10 cellular contexts compared by ENCODE assay signal in genomic region chr16:56662357-56663354, GRCh38. TPM values are rescaled to one million over a fixed set of nuclear protein-coding genes. Genes with fewer than 3 reads are reported as not detected.
DNase-seq lines count a peak whose midpoint lies in the region; ATAC-seq, FAIRE-seq and TF ChIP-seq lines count a peak whose summit lies in the region.
"Had no signal": no experiment of that assay in that cellular context is flagged by ENCODE, and none has a peak within 500 bp of the region (broad histone marks: within the 10 kb centered on the region; RNA-seq: fewer than 3 reads in every experiment).

No MANE protein-coding gene starts in this region.

- WGBS in HepG2 (ENCODE audit: low lambda C conversion rate): 76% methylated on average over 39 of the region's 48 CpGs

- H3K4me3 ChIP-seq in astrocyte (ENCODE audit: insufficient read depth, low read depth, low read length) (no peak overlapping the region), HepG2 (replicated peaks in 1 of 3; ENCODE audit: insufficient read depth in 1 of 3, low read depth in 2 of 3, low read length in 3 of 3) (no peak overlapping the region)

- H3K36me3 ChIP-seq in astrocyte (ENCODE audit: insufficient read depth, low read length) (no peaks in the 10 kb centered on the region), HepG2 (replicated peaks in 1 of 2; ENCODE audit: control insufficient read depth in 1 of 2, insufficient read depth in 2 of 2, low read length in 2 of 2) (no peaks in the 10 kb centered on the region)

- H3K27ac ChIP-seq in astrocyte (ENCODE audit: low read depth, low read length) (no peak overlapping the region), HepG2 (ENCODE audit: extremely low read length, insufficient read depth, low read length) (no peak overlapping the region)

- H4K20me1 ChIP-seq in astrocyte (ENCODE audit: insufficient read depth, low read length): no peaks in the 10 kb centered on the region
- H4K20me1 ChIP-seq in HepG2 (ENCODE audit: insufficient read depth, low read length): no peaks in the 10 kb centered on the region

- FAIRE-seq in astrocyte (lab: Jason Lieb, UNC): no peak
- no peak for FAIRE-seq in HepG2 (lab: Jason Lieb, UNC)
- FAIRE-seq in urothelium cell line (lab: Jason Lieb, UNC): no peak

- H3K9me3 Mint-ChIP-seq in astrocyte (ENCODE audit: unreplicated experiment) (no peaks in the 10 kb centered on the region), naive B cell (no peaks in the 10 kb centered on the region)

- BruUV-seq in HepG2 (replicated peaks; lab: Mats Ljungman, UMichigan): no TSS peak

- TF ChIP-seq POLR2A in HepG2 (IDR thresholded peaks at IDR 0.05; ENCODE audit: insufficient read depth in 1 of 2, low read depth in 2 of 2, low read length in 2 of 2): no peak

- ATAC-seq in naive B cell (ENCODE audit: low read depth in 2 of 2): no peak
- ATAC-seq in HepG2: no peak

- TF ChIP-seq EP300 in HepG2 (IDR thresholded peaks at IDR 0.05; ENCODE audit: low read depth in 2 of 2, low read length in 2 of 2) (no peak), HepG2 (CRISPR knock-in tag; IDR thresholded peaks at IDR 0.05; ENCODE audit: borderline replicate concordance) (no peak)

- in situ Hi-C loops in HepG2 (cut with HindIII; ENCODE audit: extremely low pct_ligation_motif_present, low pct_unique_long_range_greater_than_20kb): no loop called here

- no peak for TF ChIP-seq RAD21 in HepG2 (CRISPR knock-in tag; IDR thresholded peaks at IDR 0.05)

- POLR2A ChIA-PET in HepG2 (lab: Yijun Ruan, JAX): interaction anchor here (0.9 kb wide), 1 partner anchor 56 kb away, joined by 3 read pairs; no protein-coding TSS in a partner anchor

- H2AFZ ChIP-seq in astrocyte (ENCODE audit: low read depth, low read length) (no peak overlapping the region), HepG2 (ENCODE audit: low read length) (no peak overlapping the region)

- H3K27ac Mint-ChIP-seq in astrocyte (ENCODE audit: unreplicated experiment): no peak overlapping the region
- H3K27ac Mint-ChIP-seq in naive B cell: peak overlapping the region in 1 of 6 donors; percentile 52

- no peak for TF ChIP-seq CTCF in astrocyte (IDR thresholded peaks at IDR 0.05; ENCODE audit: insufficient read depth, low read depth, low read length)
- TF ChIP-seq CTCF in HepG2 (CRISPR knock-in tag; IDR thresholded peaks at IDR 0.05): no peak

- DNase-seq in stimulated activated CD4-positive, alpha-beta T cell treated with anti-CD3 and anti-CD28 coated beads, Interleukin-12 subunit alpha, Interleukin-12 subunit beta, amount 100 ng/mL, for 4 hours: peak; percentile 36
- DNase-seq in stimulated activated CD4-positive, alpha-beta T cell treated with anti-CD3 and anti-CD28 coated beads, Interleukin-2, amount 100 ng/mL, for 48 hours: no peak
- DNase-seq in astrocyte (ENCODE audit: low read depth) (no peak), naive B cell (no peak), GDM1 (lab: John Stamatoyannopoulos, UW) (no peak), HepG2 (ENCODE audit: low spot score) (no peak), urothelium cell line (ENCODE audit: low spot score) (no peak), COLO829 (ENCODE audit: low spot score) (no peak)

- no peaks in the 10 kb centered on the region for H3K79me2 ChIP-seq in astrocyte (ENCODE audit: insufficient read depth, low read length)
- no peaks in the 10 kb centered on the region for H3K79me2 ChIP-seq in HepG2 (ENCODE audit: insufficient read depth, low read length)

- H3K36me3 Mint-ChIP-seq in astrocyte (ENCODE audit: low read depth, unreplicated experiment) (no peaks in the 10 kb centered on the region), naive B cell (peaks cover 0 to 8% of the 10 kb centered on the region in 2 donors)

- CTCF ChIA-PET in HepG2 (lab: Yijun Ruan, JAX; ENCODE audit: low intra/inter-chr PET ratio, low total read pairs): no interaction called here

- H3K27me3 Mint-ChIP-seq in astrocyte (ENCODE audit: low read depth, unreplicated experiment) (peaks cover 94% of the 10 kb centered on the region), naive B cell (peaks cover 53 to 83% (median 78%) of the 10 kb centered on the region in 3 donors)

- H3K27me3 ChIP-seq in astrocyte (ENCODE audit: insufficient read depth, low read length): peaks cover 96% of the 10 kb centered on the region
- no peaks in the 10 kb centered on the region; a peak in 1 of 5 replicates for H3K27me3 ChIP-seq in HepG2 (ENCODE audit: control insufficient read depth in 1 of 2, insufficient read depth in 2 of 2, low read length in 2 of 2)

- no peaks in the 10 kb centered on the region for H3K4me1 Mint-ChIP-seq in astrocyte (ENCODE audit: low read depth, unreplicated experiment)
- H3K4me1 Mint-ChIP-seq in naive B cell: peaks cover 20 to 22% (median 20%) of the 10 kb centered on the region in 3 donors

- intact Hi-C loops in HepG2 (cut with micrococcal nuclease; ENCODE audit: unreplicated experiment): no loop called here

- H3K4me3 Mint-ChIP-seq in astrocyte (ENCODE audit: unreplicated experiment) (no peak overlapping the region), naive B cell (peak overlapping the region in 7 of 8 donors; percentile 7 to 66 (median 58))

- H3K4me1 ChIP-seq in astrocyte (ENCODE audit: insufficient read depth, low read length) (peaks cover 14% of the 10 kb centered on the region), HepG2 (ENCODE audit: insufficient read depth, low read length) (peaks cover 25% of the 10 kb centered on the region)

- H3K4me2 ChIP-seq in astrocyte (ENCODE audit: low read length) (peak overlapping the region; percentile 62), HepG2 (ENCODE audit: low read depth, low read length) (no peak overlapping the region)

- H3K9me3 ChIP-seq in astrocyte (ENCODE audit: insufficient read depth, low read depth, low read length): no peaks in the 10 kb centered on the region
- no peaks in the 10 kb centered on the region for H3K9me3 ChIP-seq in HepG2 (ENCODE audit: low read length)

- H3K9ac ChIP-seq in astrocyte (ENCODE audit: low read length) (no peak overlapping the region), HepG2 (ENCODE audit: insufficient read depth, low read depth, low read length) (no peak overlapping the region)

RNA-seq across cellular contexts. Expression of gene MT1F, which starts 4.9 kb away (rescaled TPM):
- total RNA-seq in astrocyte (not detected in 2 replicates), HepG2 (2016; rRNA removed; fragmentation: Illumina TruSeq; extraction: Trizol) (169 and 211 TPM in 2 replicates)
- polyA plus RNA-seq in naive B cell (ENCODE audit: low read depth in 6 of 6) (10 to 100 TPM in 1 of 6 donors, 1 to 10 TPM in 5; 4.0 to 10.3 (median 4.6) TPM), HepG2 (2011; rRNA removed) (1.2 and 1.9 TPM in 2 replicates)
- total RNA-seq in HepG2 (2016; cell fraction: cytosol; rRNA removed; fragmentation: Illumina TruSeq; extraction: Trizol; ENCODE audit: low read depth): 74.8 and 116 TPM in 2 replicates
- total RNA-seq in HepG2 (2016; cell fraction: insoluble cytoplasmic fraction; rRNA removed; fragmentation: Illumina TruSeq; extraction: Trizol): 152 and 218 TPM in 2 replicates
- 102 and 129 TPM in 2 replicates for total RNA-seq in HepG2 (2016; cell fraction: membrane; rRNA removed; fragmentation: Illumina TruSeq; extraction: Trizol)
- total RNA-seq in HepG2 (2016; cell fraction: nucleus; rRNA removed; fragmentation: Illumina TruSeq; extraction: Trizol): 74.7 and 86.2 TPM in 2 replicates
- polyA plus RNA-seq in HepG2 (2011; cell fraction: cytosol; rRNA removed): 0.65 and 3.2 TPM in 2 replicates
- polyA plus RNA-seq in HepG2 (2011; cell fraction: nucleus; rRNA removed): 0.74 and 1.2 TPM in 2 replicates
- 7.4 and 10.6 TPM in 2 replicates for polyA plus RNA-seq in HepG2 (2012)
- 118 and 166 TPM in 2 replicates for polyA plus RNA-seq in HepG2 (2016; cell fraction: cytosol; fragmentation: Illumina TruSeq; extraction: Trizol; ENCODE audit: low read depth)
- polyA plus RNA-seq in HepG2 (2016; cell fraction: insoluble cytoplasmic fraction; fragmentation: Illumina TruSeq; extraction: Trizol; ENCODE audit: low read depth): 244 and 275 TPM in 2 replicates
- polyA plus RNA-seq in HepG2 (2016; cell fraction: membrane; fragmentation: Illumina TruSeq; extraction: Trizol; ENCODE audit: low read depth): 146 and 151 TPM in 2 replicates
- 115 and 132 TPM in 2 replicates for polyA plus RNA-seq in HepG2 (2016; cell fraction: nucleus; fragmentation: Illumina TruSeq; extraction: Trizol; ENCODE audit: insufficient read depth, low read depth)
- 0.28 and 5.1 TPM in 2 replicates for polyA minus RNA-seq in HepG2 (2011; rRNA and poly(A)+ RNA removed; ENCODE audit: low replicate concordance)
- polyA minus RNA-seq in HepG2 (2011; cell fraction: cytosol; rRNA and poly(A)+ RNA removed): 1.3 and 2.2 TPM in 2 replicates
- polyA minus RNA-seq in HepG2 (2011; cell fraction: nucleus; rRNA and poly(A)+ RNA removed): 0.64 TPM in 1 of 2 replicates, not detected in the other

RNA-seq across cellular contexts. Expression of gene MT1G, which starts 5.2 kb away (rescaled TPM):
- total RNA-seq in astrocyte: 0.87 TPM in 1 of 2 replicates, not detected in the other
- not detected for polyA plus RNA-seq in naive B cell (ENCODE audit: low read depth in 6 of 6)
- 377 and 511 TPM in 2 replicates for total RNA-seq in HepG2 (2016; rRNA removed; fragmentation: Illumina TruSeq; extraction: Trizol)
- 81.8 and 119 TPM in 2 replicates for total RNA-seq in HepG2 (2016; cell fraction: cytosol; rRNA removed; fragmentation: Illumina TruSeq; extraction: Trizol; ENCODE audit: low read depth)
- total RNA-seq in HepG2 (2016; cell fraction: insoluble cytoplasmic fraction; rRNA removed; fragmentation: Illumina TruSeq; extraction: Trizol): 362 and 548 TPM in 2 replicates
- 191 and 213 TPM in 2 replicates for total RNA-seq in HepG2 (2016; cell fraction: membrane; rRNA removed; fragmentation: Illumina TruSeq; extraction: Trizol)
- total RNA-seq in HepG2 (2016; cell fraction: nucleus; rRNA removed; fragmentation: Illumina TruSeq; extraction: Trizol): 142 and 170 TPM in 2 replicates
- polyA plus RNA-seq in HepG2 (2011; rRNA removed): 1.1 and 3.6 TPM in 2 replicates
- 1.00 and 10.2 TPM in 2 replicates for polyA plus RNA-seq in HepG2 (2011; cell fraction: cytosol; rRNA removed)
- polyA plus RNA-seq in HepG2 (2011; cell fraction: nucleus; rRNA removed): 2.0 and 3.1 TPM in 2 replicates
- 11.3 and 12.1 TPM in 2 replicates for polyA plus RNA-seq in HepG2 (2012)
- polyA plus RNA-seq in HepG2 (2016; cell fraction: cytosol; fragmentation: Illumina TruSeq; extraction: Trizol; ENCODE audit: low read depth): 179 and 216 TPM in 2 replicates
- polyA plus RNA-seq in HepG2 (2016; cell fraction: insoluble cytoplasmic fraction; fragmentation: Illumina TruSeq; extraction: Trizol; ENCODE audit: low read depth): 943 and 977 TPM in 2 replicates
- 335 and 361 TPM in 2 replicates for polyA plus RNA-seq in HepG2 (2016; cell fraction: membrane; fragmentation: Illumina TruSeq; extraction: Trizol; ENCODE audit: low read depth)
- polyA plus RNA-seq in HepG2 (2016; cell fraction: nucleus; fragmentation: Illumina TruSeq; extraction: Trizol; ENCODE audit: insufficient read depth, low read depth): 454 and 473 TPM in 2 replicates
- polyA minus RNA-seq in HepG2 (2011; rRNA and poly(A)+ RNA removed; ENCODE audit: low replicate concordance): 4.1 TPM in 1 of 2 replicates, not detected in the other
- polyA minus RNA-seq in HepG2 (2011; cell fraction: cytosol; rRNA and poly(A)+ RNA removed): 2.0 TPM in 1 of 2 replicates, not detected in the other
- not detected in 2 replicates for polyA minus RNA-seq in HepG2 (2011; cell fraction: nucleus; rRNA and poly(A)+ RNA removed)

RNA-seq across cellular contexts. Expression of gene MT1H, which starts 7.0 kb away (rescaled TPM):
- total RNA-seq in astrocyte: not detected in 2 replicates
- not detected for polyA plus RNA-seq in naive B cell (ENCODE audit: low read depth in 6 of 6)
- total RNA-seq in HepG2 (2016; rRNA removed; fragmentation: Illumina TruSeq; extraction: Trizol): 0.60 TPM in 1 of 2 replicates, not detected in the other
- not detected in 2 replicates for total RNA-seq in HepG2 (2016; cell fraction: cytosol; rRNA removed; fragmentation: Illumina TruSeq; extraction: Trizol; ENCODE audit: low read depth)
- total RNA-seq in HepG2 (2016; cell fraction: insoluble cytoplasmic fraction; rRNA removed; fragmentation: Illumina TruSeq; extraction: Trizol): not detected in 2 replicates
- total RNA-seq in HepG2 (2016; cell fraction: membrane; rRNA removed; fragmentation: Illumina TruSeq; extraction: Trizol): not detected in 2 replicates
- 0.65 TPM in 1 of 2 replicates, not detected in the other for total RNA-seq in HepG2 (2016; cell fraction: nucleus; rRNA removed; fragmentation: Illumina TruSeq; extraction: Trizol)
- not detected in 2 replicates for polyA plus RNA-seq in HepG2 (2011; rRNA removed)
- not detected in 2 replicates for polyA plus RNA-seq in HepG2 (2011; cell fraction: cytosol; rRNA removed)
- polyA plus RNA-seq in HepG2 (2011; cell fraction: nucleus; rRNA removed): not detected in 2 replicates
- polyA plus RNA-seq in HepG2 (2012): not detected in 2 replicates
- polyA plus RNA-seq in HepG2 (2016; cell fraction: cytosol; fragmentation: Illumina TruSeq; extraction: Trizol; ENCODE audit: low read depth): 0.37 TPM in 1 of 2 replicates, not detected in the other
- polyA plus RNA-seq in HepG2 (2016; cell fraction: insoluble cytoplasmic fraction; fragmentation: Illumina TruSeq; extraction: Trizol; ENCODE audit: low read depth): 1.2 TPM in 1 of 2 replicates, not detected in the other
- polyA plus RNA-seq in HepG2 (2016; cell fraction: membrane; fragmentation: Illumina TruSeq; extraction: Trizol; ENCODE audit: low read depth): not detected in 2 replicates
- polyA plus RNA-seq in HepG2 (2016; cell fraction: nucleus; fragmentation: Illumina TruSeq; extraction: Trizol; ENCODE audit: insufficient read depth, low read depth): 2.4 TPM in 1 of 2 replicates, not detected in the other
- not detected in 2 replicates for polyA minus RNA-seq in HepG2 (2011; rRNA and poly(A)+ RNA removed; ENCODE audit: low replicate concordance)
- polyA minus RNA-seq in HepG2 (2011; cell fraction: cytosol; rRNA and poly(A)+ RNA removed): not detected in 2 replicates
- polyA minus RNA-seq in HepG2 (2011; cell fraction: nucleus; rRNA and poly(A)+ RNA removed): not detected in 2 replicates
- total RNA-seq: fibroblast of lung, RPMI7951 had no signal
- polyA plus RNA-seq: fibroblast of lung had no signal

RNA-seq across cellular contexts. Expression of gene MT1B, which starts 11.0 kb away (rescaled TPM):
- total RNA-seq in astrocyte (not detected in 2 replicates), HepG2 (2016; rRNA removed; fragmentation: Illumina TruSeq; extraction: Trizol) (0.89 TPM in 1 of 2 replicates, not detected in the other)
- polyA plus RNA-seq in naive B cell (ENCODE audit: low read depth in 6 of 6) (not detected), HepG2 (2011; rRNA removed) (not detected in 2 replicates)
- not detected in 2 replicates for total RNA-seq in HepG2 (2016; cell fraction: cytosol; rRNA removed; fragmentation: Illumina TruSeq; extraction: Trizol; ENCODE audit: low read depth)
- total RNA-seq in HepG2 (2016; cell fraction: insoluble cytoplasmic fraction; rRNA removed; fragmentation: Illumina TruSeq; extraction: Trizol): 0.45 TPM in 1 of 2 replicates, not detected in the other
- not detected in 2 replicates for total RNA-seq in HepG2 (2016; cell fraction: membrane; rRNA removed; fragmentation: Illumina TruSeq; extraction: Trizol)
- total RNA-seq in HepG2 (2016; cell fraction: nucleus; rRNA removed; fragmentation: Illumina TruSeq; extraction: Trizol): not detected in 2 replicates
- not detected in 2 replicates for polyA plus RNA-seq in HepG2 (2011; cell fraction: cytosol; rRNA removed)
- not detected in 2 replicates for polyA plus RNA-seq in HepG2 (2011; cell fraction: nucleus; rRNA removed)
- polyA plus RNA-seq in HepG2 (2012): not detected in 2 replicates
- polyA plus RNA-seq in HepG2 (2016; cell fraction: cytosol; fragmentation: Illumina TruSeq; extraction: Trizol; ENCODE audit: low read depth): 1.1 TPM in 1 of 2 replicates, not detected in the other
- 1.3 TPM in 1 of 2 replicates, not detected in the other for polyA plus RNA-seq in HepG2 (2016; cell fraction: insoluble cytoplasmic fraction; fragmentation: Illumina TruSeq; extraction: Trizol; ENCODE audit: low read depth)
- polyA plus RNA-seq in HepG2 (2016; cell fraction: membrane; fragmentation: Illumina TruSeq; extraction: Trizol; ENCODE audit: low read depth): not detected in 2 replicates
- polyA plus RNA-seq in HepG2 (2016; cell fraction: nucleus; fragmentation: Illumina TruSeq; extraction: Trizol; ENCODE audit: insufficient read depth, low read depth): not detected in 2 replicates
- not detected in 2 replicates for polyA minus RNA-seq in HepG2 (2011; rRNA and poly(A)+ RNA removed; ENCODE audit: low replicate concordance)
- not detected in 2 replicates for polyA minus RNA-seq in HepG2 (2011; cell fraction: cytosol; rRNA and poly(A)+ RNA removed)
- polyA minus RNA-seq in HepG2 (2011; cell fraction: nucleus; rRNA and poly(A)+ RNA removed): not detected in 2 replicates
- total RNA-seq: fibroblast of lung, RPMI7951 had no signal
- polyA plus RNA-seq: fibroblast of lung had no signal

RNA-seq across cellular contexts. Expression of gene MT1X, which starts 19.6 kb away (rescaled TPM):
- 7.0 and 9.7 TPM in 2 replicates for total RNA-seq in astrocyte
- 1 to 10 TPM in 5 of 6 donors, not detected in 1; 2.4 to 8.9 (median 8.0) TPM for polyA plus RNA-seq in naive B cell (ENCODE audit: low read depth in 6 of 6)
- 288 and 327 TPM in 2 replicates for total RNA-seq in HepG2 (2016; rRNA removed; fragmentation: Illumina TruSeq; extraction: Trizol)
- total RNA-seq in HepG2 (2016; cell fraction: cytosol; rRNA removed; fragmentation: Illumina TruSeq; extraction: Trizol; ENCODE audit: low read depth): 73.9 and 100 TPM in 2 replicates
- 257 and 313 TPM in 2 replicates for total RNA-seq in HepG2 (2016; cell fraction: insoluble cytoplasmic fraction; rRNA removed; fragmentation: Illumina TruSeq; extraction: Trizol)
- 97.1 and 117 TPM in 2 replicates for total RNA-seq in HepG2 (2016; cell fraction: membrane; rRNA removed; fragmentation: Illumina TruSeq; extraction: Trizol)
- 90.2 and 125 TPM in 2 replicates for total RNA-seq in HepG2 (2016; cell fraction: nucleus; rRNA removed; fragmentation: Illumina TruSeq; extraction: Trizol)
- polyA plus RNA-seq in HepG2 (2011; rRNA removed): 9.8 and 19.7 TPM in 2 replicates
- polyA plus RNA-seq in HepG2 (2011; cell fraction: cytosol; rRNA removed): 45.2 and 131 TPM in 2 replicates
- polyA plus RNA-seq in HepG2 (2011; cell fraction: nucleus; rRNA removed): 13.2 and 26.8 TPM in 2 replicates
- polyA plus RNA-seq in HepG2 (2012): 19.2 and 23.8 TPM in 2 replicates
- 63.5 and 83.4 TPM in 2 replicates for polyA plus RNA-seq in HepG2 (2016; cell fraction: cytosol; fragmentation: Illumina TruSeq; extraction: Trizol; ENCODE audit: low read depth)
- 331 and 345 TPM in 2 replicates for polyA plus RNA-seq in HepG2 (2016; cell fraction: insoluble cytoplasmic fraction; fragmentation: Illumina TruSeq; extraction: Trizol; ENCODE audit: low read depth)
- 110 and 112 TPM in 2 replicates for polyA plus RNA-seq in HepG2 (2016; cell fraction: membrane; fragmentation: Illumina TruSeq; extraction: Trizol; ENCODE audit: low read depth)
- 198 and 202 TPM in 2 replicates for polyA plus RNA-seq in HepG2 (2016; cell fraction: nucleus; fragmentation: Illumina TruSeq; extraction: Trizol; ENCODE audit: insufficient read depth, low read depth)
- polyA minus RNA-seq in HepG2 (2011; rRNA and poly(A)+ RNA removed; ENCODE audit: low replicate concordance): 60.6 and 119 TPM in 2 replicates
- 14.0 and 19.4 TPM in 2 replicates for polyA minus RNA-seq in HepG2 (2011; cell fraction: cytosol; rRNA and poly(A)+ RNA removed)
- polyA minus RNA-seq in HepG2 (2011; cell fraction: nucleus; rRNA and poly(A)+ RNA removed): 6.5 and 8.1 TPM in 2 replicates

Comparison
In these comparisons a context has a peak if more than half of its experiments do, and no peak if none do; other contexts are left out.
1. RNA of gene MT1F, which starts 4.9 kb away (total RNA-seq): 74.7 to 218 TPM in HepG2; not detected in astrocyte; every median in the first group is over 10 times any median in the second.
2. RNA of gene MT1G, which starts 5.2 kb away (total RNA-seq): 81.8 to 548 TPM in HepG2; 0.87 TPM in astrocyte; every median in the first group is over 10 times any median in the second.